Comparison of ENCODE assay signal across 8 cellular contexts in the genomic region with DNA sequence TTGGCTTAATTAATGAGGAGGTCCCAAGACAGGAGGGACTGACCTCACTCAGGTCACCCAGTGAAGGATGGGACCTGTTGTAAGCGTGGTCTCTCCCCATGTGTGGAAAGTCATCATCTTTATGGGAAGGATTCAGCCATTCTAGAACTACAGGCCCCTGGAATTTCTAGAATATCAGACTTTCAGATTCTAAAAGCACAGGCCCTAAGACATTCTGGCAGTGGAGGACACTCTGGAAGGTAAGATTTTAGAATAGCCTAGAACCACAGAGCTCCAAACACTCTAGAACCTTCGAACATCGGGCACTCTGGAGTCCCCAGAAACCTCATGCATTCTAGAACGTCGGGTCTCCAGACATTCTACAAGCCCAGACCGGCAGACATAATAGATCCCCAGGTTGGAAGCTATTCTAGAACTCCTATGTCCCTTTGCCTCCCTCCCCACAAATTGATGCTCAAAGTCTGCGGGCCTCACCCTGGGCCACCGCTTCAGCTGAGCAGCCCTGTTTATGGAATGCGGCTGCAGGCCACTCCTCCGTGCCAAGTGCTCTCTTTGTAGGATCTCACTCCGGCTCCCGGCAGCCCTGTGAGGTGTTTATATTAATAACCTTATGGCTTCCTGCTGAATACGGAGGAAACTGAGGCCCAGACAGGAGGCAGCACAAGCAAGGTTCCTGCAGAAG. TPM values are rescaled to one million over a fixed set of nuclear protein-coding genes. Genes with fewer than 3 reads are reported as not detected.
DNase-seq lines count a peak whose midpoint lies in the region; ATAC-seq, FAIRE-seq and TF ChIP-seq lines count a peak whose summit lies in the region.

No MANE protein-coding gene starts in this region.

- H3K4me3 ChIP-seq in GM12875 (ENCODE audit: low read depth, low read length) (peak overlapping the region; percentile 70), fibroblast of the aortic adventitia (ENCODE audit: low read depth, low read length) (peak overlapping the region; percentile 71)

- FAIRE-seq in GM12891 (lab: Jason Lieb, UNC): no peak

- ATAC-seq in HG02623 (IDR thresholded peaks at IDR 0.05; ENCODE audit: unreplicated experiment) (no peak), HG03045 (IDR thresholded peaks at IDR 0.05; ENCODE audit: unreplicated experiment) (no peak)

- TF ChIP-seq POLR2A in GM12891 (IDR thresholded peaks at IDR 0.05; ENCODE audit: low read depth, low read length): no peak

- peak overlapping the region; percentile 85 for H3K4me3 Mint-ChIP-seq in progenitor cell of endocrine pancreas (ENCODE audit: low read depth)

- H3K36me3 Mint-ChIP-seq in progenitor cell of endocrine pancreas (ENCODE audit: insufficient read depth): no peaks in the 10 kb centered on the region

- DNase-seq in RKO (ENCODE audit: low spot score) (peak; percentile 41), fibroblast of the aortic adventitia (ENCODE audit: low read depth) (no peak), progenitor cell of endocrine pancreas (ENCODE audit: low spot score, unreplicated experiment) (no peak), NCI-H1436 treated with DMSO at 0.1 percent for 48 hours (lab: John Stamatoyannopoulos, UW) (no peak), GM12891 (ENCODE audit: insufficient read length, low spot score) (no peak)

- H3K27ac Mint-ChIP-seq in progenitor cell of endocrine pancreas: no peak overlapping the region

- peaks cover 5% of the 10 kb centered on the region for H3K4me1 Mint-ChIP-seq in progenitor cell of endocrine pancreas (ENCODE audit: low read depth)

- H3K27me3 Mint-ChIP-seq in progenitor cell of endocrine pancreas: peaks cover 46% of the 10 kb centered on the region

- TF ChIP-seq CTCF in GM12875 (IDR thresholded peaks at IDR 0.05; ENCODE audit: borderline replicate concordance, insufficient read depth, low read depth, low read length) (no peak), fibroblast of the aortic adventitia (IDR thresholded peaks at IDR 0.05; ENCODE audit: insufficient read depth, low read length) (no peak), progenitor cell of endocrine pancreas (IDR thresholded peaks at IDR 0.05; ENCODE audit: unreplicated experiment) (no peak)

- H3K9me3 Mint-ChIP-seq in progenitor cell of endocrine pancreas (ENCODE audit: low read depth): no peaks in the 10 kb centered on the region

TF ChIP-seq in GM12891, 5 proteins besides CTCF, POLR2A, EP300 and RAD21:
- TF ChIP-seq PAX5 (IDR thresholded peaks at IDR 0.05; ENCODE audit: insufficient read depth, low read length, severe bottlenecking) (no peak), SPI1 (IDR thresholded peaks at IDR 0.05; ENCODE audit: low read depth, low read length) (no peak)

RNA-seq across cellular contexts. Expression of a gene that starts 1.9 kb away (rescaled TPM):
- total RNA-seq in fibroblast of the aortic adventitia (ENCODE audit: low replicate concordance) (not detected in 2 replicates), progenitor cell of endocrine pancreas (not detected in 2 replicates)
- not detected for polyA plus RNA-seq in GM12891 (2012; ENCODE audit: low read depth, missing spikeins)

RNA-seq across cellular contexts. Expression of a gene that starts 11.7 kb away (rescaled TPM):
- total RNA-seq in fibroblast of the aortic adventitia (ENCODE audit: low replicate concordance) (not detected in 2 replicates), progenitor cell of endocrine pancreas (not detected in 2 replicates)
- polyA plus RNA-seq in GM12891 (2012; ENCODE audit: low read depth, missing spikeins): 41.1 TPM

RNA-seq across cellular contexts. Expression of a gene that starts 19.5 kb away (rescaled TPM):
- not detected in 2 replicates for total RNA-seq in fibroblast of the aortic adventitia (ENCODE audit: low replicate concordance)
- not detected in 2 replicates for total RNA-seq in progenitor cell of endocrine pancreas
- not detected for polyA plus RNA-seq in GM12891 (2012; ENCODE audit: low read depth, missing spikeins)

RNA-seq across cellular contexts. Expression of a gene that starts 38.0 kb away (rescaled TPM):
- total RNA-seq in fibroblast of the aortic adventitia (ENCODE audit: low replicate concordance): not detected in 2 replicates
- total RNA-seq in progenitor cell of endocrine pancreas: not detected in 2 replicates
- 8.7 TPM for polyA plus RNA-seq in GM12891 (2012; ENCODE audit: low read depth, missing spikeins)

RNA-seq across cellular contexts. Expression of a gene that starts 45.0 kb away (rescaled TPM):
- total RNA-seq in fibroblast of the aortic adventitia (ENCODE audit: low replicate concordance): not detected in 2 replicates
- not detected in 2 replicates for total RNA-seq in progenitor cell of endocrine pancreas
- not detected for polyA plus RNA-seq in GM12891 (2012; ENCODE audit: low read depth, missing spikeins)
